In genomic region chr13:20360835-20361412, GRCh38 we compare ENCODE assay signal across 26 cellular contexts.
A peak's percentile ranks its signal among the peaks of the same experiment; 100 is the strongest.
DNase-seq lines count a peak whose midpoint lies in the region; ATAC-seq, FAIRE-seq and TF ChIP-seq lines count a peak whose summit lies in the region.
"Had no signal": no experiment of that assay in that cellular context is flagged by ENCODE, and none has a peak within 500 bp of the region (broad histone marks: within the 10 kb centered on the region; RNA-seq: fewer than 3 reads in every experiment).

No MANE protein-coding gene starts in this region.

- no peak for FAIRE-seq in small intestine (lab: Jason Lieb, UNC)

- H3K36me3 ChIP-seq in body of pancreas (replicated peaks in 1 of 2; ENCODE audit: insufficient read depth in 1 of 2, low read depth in 2 of 2) (no peaks in the 10 kb centered on the region), small intestine (ENCODE audit: control insufficient read depth in 2 of 2, insufficient read depth in 2 of 2, low read length in 2 of 2) (no peaks in the 10 kb centered on the region)
- H3K36me3 ChIP-seq: gastroesophageal sphincter, neutrophil, suprapubic skin, vagina had no signal

- H3K4me3 Mint-ChIP-seq in HFFc6 = no peak overlapping the region
- H3K4me3 Mint-ChIP-seq: activated naive CD8-positive, alpha-beta T cell; CD4-positive, CD25-positive, alpha-beta regulatory T cell; IgD-negative memory B cell; memory B cell; stimulated activated memory B cell treated with anti-CD40 and anti-IgM and Interleukin-4, amounts not matched to agents 10 μg/mL and 1 μg/mL and 100 μg/mL, for 72 hours; T-helper 2 cell treated with Interferon-gamma antibody and Interleukin-4, amounts not matched to agents 5 μg/mL and 100 μg/mL, for 36 hours had no signal

- H3K27me3 Mint-ChIP-seq in HFFc6 (ENCODE audit: insufficient read depth) = peaks cover 18% of the 10 kb centered on the region
- H3K27me3 Mint-ChIP-seq: activated naive CD8-positive, alpha-beta T cell had no signal

- peak; percentile 75 for ATAC-seq in body of pancreas
- ATAC-seq in GM18909 (IDR thresholded peaks at IDR 0.05; ENCODE audit: poor library complexity, unreplicated experiment) = no peak
- ATAC-seq: gastroesophageal sphincter; Right ventricle myocardium inferior; stimulated activated memory B cell treated with anti-CD40 and anti-IgM and Interleukin-4, amounts not matched to agents 10 μg/mL and 1 μg/mL and 100 μg/mL, for 72 hours had no signal

- no peaks in the 10 kb centered on the region for H3K9me3 Mint-ChIP-seq in HFFc6
- H3K9me3 Mint-ChIP-seq: activated T-helper 2 cell treated with anti-CD3 and anti-CD28 coated beads, Interferon-gamma antibody, Interleukin-2, Interleukin-4, amounts not matched to agents 10 μg/mL and 5 μg/mL and 100 μg/mL, durations not matched to agents 14 hours and 24 hours and 36 hours; CD4-positive, CD25-positive, alpha-beta regulatory T cell; IgD-negative memory B cell; memory B cell; stimulated activated memory B cell treated with anti-CD40 and anti-IgM and Interleukin-4, amounts not matched to agents 10 μg/mL and 1 μg/mL and 100 μg/mL, for 72 hours; T-helper 2 cell treated with Interferon-gamma antibody and Interleukin-4, amounts not matched to agents 5 μg/mL and 100 μg/mL, for 36 hours had no signal

- DNase-seq in HFFc6 = peak; percentile 33
- DNase-seq in body of pancreas = no peak
- DNase-seq in kidney tubule cell (ENCODE audit: low spot score) = peak; percentile 77
- peak; percentile 19 for DNase-seq in small intestine
- no peak for DNase-seq in A172 (ENCODE audit: low spot score)
- DNase-seq in activated CD4-positive, alpha-beta T cell treated with anti-CD3 and anti-CD28 coated beads for 48 hours = no peak
- DNase-seq: CD4-positive, CD25-positive, alpha-beta regulatory T cell; effector CD8-positive, alpha-beta T cell; islet precursor cell; NCI-H1105; NCI-H2029 treated with DMSO at 0.1 percent for 48 hours; NCI-H345; NCI-H774; stimulated activated CD4-positive, alpha-beta T cell treated with anti-CD3 and anti-CD28 coated beads, Interleukin-4, amount 100 ng/mL, for 1 hour had no signal

- no peak overlapping the region for H3K4me3 ChIP-seq in body of pancreas
- no peak overlapping the region for H3K4me3 ChIP-seq in small intestine (ENCODE audit: low read depth in 1 of 2, low read length in 2 of 2)
- H3K4me3 ChIP-seq: gastroesophageal sphincter, suprapubic skin, vagina had no signal

- intact Hi-C loops in body of pancreas (cut with DNase I) = no loop called here

- TF ChIP-seq CTCF in HFFc6 (IDR thresholded peaks at IDR 0.05) (no peak), body of pancreas (IDR thresholded peaks at IDR 0.05) (no peak)

- H3K9me3 ChIP-seq in body of pancreas = no peaks in the 10 kb centered on the region
- no peaks in the 10 kb centered on the region for H3K9me3 ChIP-seq in small intestine (ENCODE audit: control insufficient read depth, low read depth)
- H3K9me3 ChIP-seq: gastroesophageal sphincter, neutrophil, suprapubic skin, vagina had no signal

- H3K27ac Mint-ChIP-seq in HFFc6 = no peak overlapping the region
- H3K27ac Mint-ChIP-seq: activated naive CD8-positive, alpha-beta T cell; activated T-helper 2 cell treated with anti-CD3 and anti-CD28 coated beads, Interferon-gamma antibody, Interleukin-2, Interleukin-4, amounts not matched to agents 10 μg/mL and 5 μg/mL and 100 μg/mL, durations not matched to agents 14 hours and 24 hours and 36 hours; memory B cell; stimulated activated memory B cell treated with anti-CD40 and anti-IgM and Interleukin-4, amounts not matched to agents 10 μg/mL and 1 μg/mL and 100 μg/mL, for 72 hours; T-helper 2 cell treated with Interferon-gamma antibody and Interleukin-4, amounts not matched to agents 5 μg/mL and 100 μg/mL, for 36 hours had no signal

- H3K4me1 ChIP-seq in body of pancreas (peaks cover 25% of the 10 kb centered on the region), small intestine (ENCODE audit: control insufficient read depth in 2 of 2, insufficient read depth in 1 of 2, low read depth in 1 of 2, low read length in 1 of 2) (peaks cover 0 to 2% of the 10 kb centered on the region in 2 donors)
- H3K4me1 ChIP-seq: gastroesophageal sphincter, vagina had no signal

- H3K36me3 Mint-ChIP-seq in HFFc6 (ENCODE audit: low read depth) = no peaks in the 10 kb centered on the region
- H3K36me3 Mint-ChIP-seq: activated naive CD8-positive, alpha-beta T cell; CD4-positive, CD25-positive, alpha-beta regulatory T cell; IgD-negative memory B cell; memory B cell; stimulated activated memory B cell treated with anti-CD40 and anti-IgM and Interleukin-4, amounts not matched to agents 10 μg/mL and 1 μg/mL and 100 μg/mL, for 72 hours had no signal

- WGBS in body of pancreas, 2 donors = 36 to 47% methylated on average over 5 of the region's 5 CpGs
- 30 to 53% (median 41%) methylated on average over 5 of the region's 5 CpGs for WGBS in small intestine, 3 donors

- H3K27me3 ChIP-seq in body of pancreas (no peaks in the 10 kb centered on the region), small intestine (ENCODE audit: control insufficient read depth in 2 of 2, insufficient read depth in 2 of 2, low read length in 2 of 2) (no peaks in the 10 kb centered on the region)
- H3K27me3 ChIP-seq: gastroesophageal sphincter, neutrophil, vagina had no signal

- H3K4me1 Mint-ChIP-seq in HFFc6 (ENCODE audit: low read depth) = peaks cover 32% of the 10 kb centered on the region
- H3K4me1 Mint-ChIP-seq: memory B cell; stimulated activated memory B cell treated with anti-CD40 and anti-IgM and Interleukin-4, amounts not matched to agents 10 μg/mL and 1 μg/mL and 100 μg/mL, for 72 hours had no signal

- peak overlapping the region in 3 of 4 donors; percentile 17 to 54 (median 54) for H3K27ac ChIP-seq in body of pancreas
- no peak overlapping the region for H3K27ac ChIP-seq in small intestine (ENCODE audit: low read depth in 1 of 2, low read length in 1 of 2)
- H3K27ac ChIP-seq: gastroesophageal sphincter, neutrophil, suprapubic skin, vagina had no signal

- TF ChIP-seq POLR2A in body of pancreas (IDR thresholded peaks at IDR 0.05) = no peak

Comparison
In these comparisons a context has a peak if more than half of its experiments do, and no peak if none do; other contexts are left out.
1. DNase-seq: peak in HFFc6 (single experiment), kidney tubule cell (single experiment) and small intestine (single experiment); none in body of pancreas (0 of 4), A172 (single experiment) and activated CD4-positive, alpha-beta T cell treated with anti-CD3 and anti-CD28 coated beads for 48 hours (single experiment).
2. H3K27ac ChIP-seq: peak in body of pancreas (3 of 4); none in small intestine (0 of 2).